11 cellular contexts compared by ENCODE assay signal in the genomic region with DNA sequence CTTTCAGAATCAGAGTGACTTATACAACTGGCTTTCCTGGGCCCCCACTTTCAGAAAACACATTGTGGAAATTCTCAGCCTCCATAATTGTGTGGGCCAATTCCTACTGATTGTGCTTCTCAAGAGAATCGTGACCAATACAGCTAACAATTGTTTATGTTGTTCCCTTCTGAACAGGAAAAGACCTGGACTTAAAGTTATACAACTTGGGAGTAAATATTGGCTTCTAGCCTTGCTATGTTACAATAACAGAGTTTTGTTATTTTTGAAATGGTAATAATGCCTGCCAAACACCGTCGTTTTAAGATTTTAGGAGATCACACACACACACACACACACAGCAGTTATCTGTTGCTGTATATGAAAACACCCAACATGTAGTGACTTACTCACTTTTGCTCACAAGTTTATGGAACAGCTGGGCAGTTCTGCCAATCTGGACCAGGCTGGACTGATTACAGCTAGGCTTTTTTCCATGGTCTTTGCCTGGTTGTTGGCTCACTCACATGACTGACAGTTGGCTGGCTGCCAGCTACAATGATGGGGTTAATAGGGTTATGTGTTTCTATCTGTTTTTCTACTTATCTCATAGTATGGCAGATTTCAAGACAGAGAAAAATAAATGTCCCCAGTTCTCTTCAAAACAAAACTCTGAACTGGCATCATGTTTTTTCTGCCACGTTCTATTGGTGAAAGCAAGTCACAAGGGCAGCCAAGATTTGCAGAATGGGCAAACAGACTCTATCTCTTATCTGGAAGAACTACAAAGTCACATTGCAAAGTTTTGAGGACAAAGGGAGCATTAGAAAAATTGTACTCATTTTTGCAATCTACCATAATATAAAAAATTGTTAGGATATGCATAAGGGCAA.
A peak's percentile ranks its signal among the peaks of the same experiment; 100 is the strongest.
DNase-seq lines count a peak whose midpoint lies in the region; ATAC-seq and TF ChIP-seq lines count a peak whose summit lies in the region.
"Had no signal": no experiment of that assay in that cellular context is flagged by ENCODE, and none has a peak within 500 bp of the region (broad histone marks: within the 10 kb centered on the region; RNA-seq: fewer than 3 reads in every experiment).

No MANE protein-coding gene starts in this region.

- H3K27me3 ChIP-seq in WERI-Rb-1 (ENCODE audit: insufficient read depth, low read depth, severe bottlenecking): no peaks in the 10 kb centered on the region
- H3K27me3 ChIP-seq: cardiac muscle cell had no signal

- peak; percentile 17 for DNase-seq in WERI-Rb-1
- peak; percentile 0 to 3 for DNase-seq in lung microvascular endothelial cell (ENCODE audit: low read depth in 2 of 2)
- no peak for DNase-seq in cerebellar cortex (ENCODE audit: low spot score)
- no peak for DNase-seq in naive thymus-derived CD8-positive, alpha-beta T cell
- no peak for DNase-seq in NOMO-1 treated with DMSO at 0.1 percent for 48 hours (lab: John Stamatoyannopoulos, UW; ENCODE audit: unreplicated experiment)
- DNase-seq: activated effector memory CD4-positive, alpha-beta T cell treated with anti-CD3 and anti-CD28 coated beads, Interleukin-2, amount 50 U/mL, for 16 hours; NK-92 treated with Interleukin-12 subunit alpha and Interleukin-12 subunit beta, amount 100 ng/mL, for 24 hours had no signal

- no peak overlapping the region for H3K27ac Mint-ChIP-seq in naive thymus-derived CD8-positive, alpha-beta T cell

- no peaks in the 10 kb centered on the region for H3K36me3 ChIP-seq in WERI-Rb-1
- H3K36me3 ChIP-seq: cardiac muscle cell had no signal

- H3K9me3 Mint-ChIP-seq in naive thymus-derived CD8-positive, alpha-beta T cell: peaks cover 0 to 3% (median 0%) of the 10 kb centered on the region in 9 donors

- H3K9me3 ChIP-seq in WERI-Rb-1 (ENCODE audit: severe bottlenecking): no peaks in the 10 kb centered on the region

- POLR2A ChIA-PET in naive thymus-derived CD8-positive, alpha-beta T cell (lab: Charles Lee): no interaction called here

- peaks cover 0 to 2% (median 0%) of the 10 kb centered on the region in 5 donors for H3K27me3 Mint-ChIP-seq in naive thymus-derived CD8-positive, alpha-beta T cell

- no peak overlapping the region for H3K27ac ChIP-seq in WERI-Rb-1
- H3K27ac ChIP-seq: cardiac muscle cell had no signal

- TF ChIP-seq CTCF in WERI-Rb-1 (IDR thresholded peaks at IDR 0.05; ENCODE audit: low read depth, low read length): no peak

- ATAC-seq in GM19397 (IDR thresholded peaks at IDR 0.05; ENCODE audit: unreplicated experiment) (peak; percentile 28), HG02981 (IDR thresholded peaks at IDR 0.05; ENCODE audit: unreplicated experiment) (peak; percentile 15)
- no peak for ATAC-seq in naive thymus-derived CD8-positive, alpha-beta T cell
- ATAC-seq: esophagus mucosa had no signal

- peaks cover 0 to 4% (median 0%) of the 10 kb centered on the region in 4 donors for H3K4me1 Mint-ChIP-seq in naive thymus-derived CD8-positive, alpha-beta T cell

- H3K36me3 Mint-ChIP-seq in naive thymus-derived CD8-positive, alpha-beta T cell: no peaks in the 10 kb centered on the region

- H3K4me3 Mint-ChIP-seq in naive thymus-derived CD8-positive, alpha-beta T cell: no peak overlapping the region

- H3K4me3 ChIP-seq in WERI-Rb-1 (ENCODE audit: low read depth, low read length): no peak overlapping the region
- H3K4me3 ChIP-seq: cardiac muscle cell had no signal

Comparison
In these comparisons a context has a peak if more than half of its experiments do, and no peak if none do; other contexts are left out.
1. ATAC-seq: peak in GM19397 (single experiment) and HG02981 (single experiment); none in naive thymus-derived CD8-positive, alpha-beta T cell (0 of 2).
2. DNase-seq: peak in WERI-Rb-1 (single experiment) and lung microvascular endothelial cell (2 of 2); none in cerebellar cortex (single experiment), naive thymus-derived CD8-positive, alpha-beta T cell (0 of 10) and NOMO-1 treated with DMSO at 0.1 percent for 48 hours (single experiment).